Comparison of ENCODE assay signal across 1 cellular context in the genomic region with DNA sequence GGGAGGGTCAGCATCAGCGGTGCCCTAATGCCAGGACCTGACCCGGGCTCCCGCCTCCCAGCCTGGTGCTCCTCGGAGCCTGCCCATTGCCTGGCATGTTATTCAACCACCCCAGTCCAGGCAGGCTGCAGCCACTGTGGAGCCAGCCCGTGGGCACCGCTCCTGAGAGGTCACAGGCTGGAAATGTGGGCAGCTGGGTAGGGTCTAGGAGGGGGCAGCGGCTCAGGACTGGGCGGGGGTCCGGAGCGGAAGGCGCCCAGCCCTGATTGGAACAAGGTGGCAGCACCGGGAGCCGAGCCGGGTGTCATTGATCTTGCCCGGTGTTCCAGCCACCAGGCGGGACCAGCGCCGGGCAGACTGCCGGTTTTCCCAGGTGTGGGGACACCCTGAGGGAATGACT.
A peak's percentile ranks its signal among the peaks of the same experiment; 100 is the strongest.
TF ChIP-seq lines count a peak whose summit lies in the region.

No MANE protein-coding gene starts in this region.

TF ChIP-seq in GM12878, 131 proteins besides CTCF, POLR2A, EP300 and RAD21:
- TF ChIP-seq EZH2 (IDR thresholded peaks at IDR 0.05; ENCODE audit: borderline replicate concordance, control insufficient read depth, low read depth, low read length) (no peak), HCFC1 (IDR thresholded peaks at IDR 0.05; ENCODE audit: low read length) (no peak), DPF2 (IDR thresholded peaks at IDR 0.05) (no peak), POLR2AphosphoS5 (IDR thresholded peaks at IDR 0.05; ENCODE audit: low read length) (peak; percentile 55; the same call in 1 of the 2 replicates), HDAC2 (IDR thresholded peaks at IDR 0.05) (no peak), SIN3A (IDR thresholded peaks at IDR 0.05; ENCODE audit: low read depth, low read length) (no peak), ZSCAN29 (IDR thresholded peaks at IDR 0.05) (no peak), FOXK2 (IDR thresholded peaks at IDR 0.05) (no peak)
- TF ChIP-seq, protein P1, sequence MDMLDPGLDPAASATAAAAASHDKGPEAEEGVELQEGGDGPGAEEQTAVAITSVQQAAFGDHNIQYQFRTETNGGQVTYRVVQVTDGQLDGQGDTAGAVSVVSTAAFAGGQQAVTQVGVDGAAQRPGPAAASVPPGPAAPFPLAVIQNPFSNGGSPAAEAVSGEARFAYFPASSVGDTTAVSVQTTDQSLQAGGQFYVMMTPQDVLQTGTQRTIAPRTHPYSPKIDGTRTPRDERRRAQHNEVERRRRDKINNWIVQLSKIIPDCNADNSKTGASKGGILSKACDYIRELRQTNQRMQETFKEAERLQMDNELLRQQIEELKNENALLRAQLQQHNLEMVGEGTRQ (IDR thresholded peaks at IDR 0.05; ENCODE audit: borderline replicate concordance, low read depth, low read length) = no peak
